In genomic region chr3:114892880-114893279, GRCh38 we compare ENCODE assay signal across 18 cellular contexts.
DNase-seq lines count a peak whose midpoint lies in the region; ATAC-seq and TF ChIP-seq lines count a peak whose summit lies in the region.
"Had no signal": no experiment of that assay in that cellular context is flagged by ENCODE, and none has a peak within 500 bp of the region (broad histone marks: within the 10 kb centered on the region; RNA-seq: fewer than 3 reads in every experiment).

No MANE protein-coding gene starts in this region.

- no peaks in the 10 kb centered on the region for H3K27me3 Mint-ChIP-seq in nephron (ENCODE audit: low read depth)
- H3K27me3 Mint-ChIP-seq: type B pancreatic cell had no signal

- no peak overlapping the region for H3K4me3 Mint-ChIP-seq in nephron
- H3K4me3 Mint-ChIP-seq: activated naive CD4-positive, alpha-beta T cell treated with anti-CD3 and anti-CD28 coated beads for 36 hours; activated T-cell treated with anti-CD3 and anti-CD28 coated beads, Interleukin-2, amount 50 U/mL, for 4 hours; CD8-positive, alpha-beta T cell; type B pancreatic cell had no signal

- WGBS in suprapubic skin = 79% methylated on average over 3 of the region's 3 CpGs

- H3K36me3 Mint-ChIP-seq in nephron (ENCODE audit: low read depth) = peaks cover 3% of the 10 kb centered on the region
- H3K36me3 Mint-ChIP-seq: type B pancreatic cell had no signal

- no peaks in the 10 kb centered on the region for H3K9me3 Mint-ChIP-seq in nephron
- H3K9me3 Mint-ChIP-seq: activated naive CD4-positive, alpha-beta T cell treated with anti-CD3 and anti-CD28 coated beads for 36 hours; activated T-cell treated with anti-CD3 and anti-CD28 coated beads, Interleukin-2, amount 50 U/mL, for 4 hours; CD8-positive, alpha-beta T cell; type B pancreatic cell had no signal

- no peak for TF ChIP-seq EP300 in suprapubic skin (IDR thresholded peaks at IDR 0.05)

- H3K27ac Mint-ChIP-seq in nephron = peak overlapping the region; percentile 20 to 89 (median 73)
- H3K27ac Mint-ChIP-seq: activated naive CD4-positive, alpha-beta T cell treated with anti-CD3 and anti-CD28 coated beads for 36 hours; CD8-positive, alpha-beta T cell; type B pancreatic cell had no signal

- H3K4me3 ChIP-seq in suprapubic skin = no peak overlapping the region
- H3K4me3 ChIP-seq: gastroesophageal sphincter had no signal

- H3K4me1 ChIP-seq in suprapubic skin = no peaks in the 10 kb centered on the region

- no peaks in the 10 kb centered on the region for H3K9me3 ChIP-seq in suprapubic skin
- H3K9me3 ChIP-seq: gastroesophageal sphincter had no signal

- DNase-seq in DMS53 (lab: John Stamatoyannopoulos, UW) = peak; percentile 65
- no peak for DNase-seq in DMS53 treated with DMSO at 0.1 percent for 48 hours (lab: John Stamatoyannopoulos, UW; ENCODE audit: unreplicated experiment)
- DNase-seq in NCI-H446 (lab: John Stamatoyannopoulos, UW) = peak; percentile 86 to 91
- peak; percentile 97 for DNase-seq in cerebellar cortex (ENCODE audit: low spot score)
- DNase-seq in suprapubic skin (ENCODE audit: low spot score in 2 of 2) = no peak
- DNase-seq in DMS153 (lab: John Stamatoyannopoulos, UW) = no peak
- DNase-seq: activated CD4-positive, alpha-beta T cell treated with anti-CD3 and anti-CD28 coated beads for 1 hour; activated CD8-positive, alpha-beta memory T cell treated with anti-CD3 and anti-CD28 coated beads for 24 hours; activated naive CD4-positive, alpha-beta T cell treated with anti-CD3 and anti-CD28 coated beads for 36 hours; activated T-cell treated with anti-CD3 and anti-CD28 coated beads, Interleukin-2, amount 50 U/mL, for 4 hours; CD8-positive, alpha-beta T cell; effector CD8-positive, alpha-beta T cell; RPMI8226 had no signal

- TF ChIP-seq POLR2A in suprapubic skin (IDR thresholded peaks at IDR 0.05) = no peak

- no peaks in the 10 kb centered on the region for H3K36me3 ChIP-seq in suprapubic skin
- H3K36me3 ChIP-seq: gastroesophageal sphincter had no signal

- no peak overlapping the region for H3K27ac ChIP-seq in suprapubic skin
- H3K27ac ChIP-seq: 22Rv1 had no signal

- H3K27me3 ChIP-seq in suprapubic skin = no peaks in the 10 kb centered on the region
- H3K27me3 ChIP-seq: gastroesophageal sphincter had no signal

- ATAC-seq in GM21390 (IDR thresholded peaks at IDR 0.05; ENCODE audit: unreplicated experiment) = no peak
- ATAC-seq: activated T-cell treated with anti-CD3 and anti-CD28 coated beads, Interleukin-2, amount 50 U/mL, for 4 hours; CD8-positive, alpha-beta T cell; gastroesophageal sphincter had no signal

- no peak for TF ChIP-seq CTCF in nephron (IDR thresholded peaks at IDR 0.05; ENCODE audit: unreplicated experiment in 3 of 3)
- no peak for TF ChIP-seq CTCF in suprapubic skin (IDR thresholded peaks at IDR 0.05)

- peaks cover 16% of the 10 kb centered on the region for H3K4me1 Mint-ChIP-seq in nephron

Comparison
In these comparisons a context has a peak if more than half of its experiments do, and no peak if none do; other contexts are left out.
1. DNase-seq: peak in DMS53 (single experiment), NCI-H446 (2 of 2) and cerebellar cortex (single experiment); none in DMS53 treated with DMSO at 0.1 percent for 48 hours (single experiment), suprapubic skin (0 of 2) and DMS153 (single experiment).